ENCODE assay signal across 9 cellular contexts in the genomic region with DNA sequence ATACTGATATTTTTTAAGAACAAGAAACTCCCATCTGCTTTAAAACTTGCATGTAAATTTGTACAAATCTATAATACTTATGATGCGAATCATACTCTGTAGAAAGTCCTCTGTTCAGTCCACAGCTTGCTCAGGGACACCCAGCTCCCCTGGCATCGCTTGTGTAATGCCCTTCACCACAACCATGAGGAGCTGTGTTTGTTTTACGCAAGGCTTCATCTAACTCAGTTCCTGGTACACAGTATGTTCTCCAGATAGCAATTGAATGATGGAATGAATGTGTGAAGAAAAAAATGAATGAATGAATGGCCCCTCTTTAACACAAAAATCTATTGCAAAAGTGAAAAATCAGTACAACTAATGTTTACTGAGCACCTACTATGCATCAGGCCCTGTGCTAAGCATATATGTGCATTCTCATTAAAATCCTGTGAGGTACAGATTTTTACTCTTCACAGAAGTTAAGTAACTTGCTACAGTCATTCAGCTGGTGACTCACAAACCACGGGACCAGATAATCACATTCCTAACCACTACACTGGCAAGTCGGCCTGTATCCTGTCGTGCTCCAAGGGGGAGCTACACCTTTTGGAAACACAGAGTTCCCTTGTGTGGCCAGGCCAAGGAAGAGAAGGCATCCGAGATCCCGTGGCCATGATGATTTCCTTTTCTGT. TPM values are rescaled to one million over a fixed set of nuclear protein-coding genes. Genes with fewer than 3 reads are reported as not detected.
DNase-seq lines count a peak whose midpoint lies in the region; ATAC-seq and TF ChIP-seq lines count a peak whose summit lies in the region.
"Had no signal": no experiment of that assay in that cellular context is flagged by ENCODE, and none has a peak within 500 bp of the region (broad histone marks: within the 10 kb centered on the region; RNA-seq: fewer than 3 reads in every experiment).

No MANE protein-coding gene starts in this region.

- H3K4me3 Mint-ChIP-seq in endothelial cell (ENCODE audit: unreplicated experiment) = no peak overlapping the region
- H3K4me3 Mint-ChIP-seq in nephron = no peak overlapping the region

- H3K9me3 Mint-ChIP-seq in endothelial cell (ENCODE audit: unreplicated experiment) (no peaks in the 10 kb centered on the region), nephron (no peaks in the 10 kb centered on the region)

- H3K79me2 ChIP-seq in PC-3 (ENCODE audit: low read length) = no peaks in the 10 kb centered on the region

- peak; percentile 97 for ATAC-seq in PC-3
- ATAC-seq in HG02610 (IDR thresholded peaks at IDR 0.05; ENCODE audit: unreplicated experiment) = no peak

- TF ChIP-seq CTCF in PC-3 (conservative IDR thresholded peaks at IDR 0.05; ENCODE audit: low read depth, low read length) = no peak
- TF ChIP-seq CTCF in endothelial cell (IDR thresholded peaks at IDR 0.05; ENCODE audit: unreplicated experiment) = no peak
- TF ChIP-seq CTCF in nephron (IDR thresholded peaks at IDR 0.05; ENCODE audit: unreplicated experiment in 3 of 3) = no peak

- H3K9ac ChIP-seq in PC-3 (ENCODE audit: low read length) = peak overlapping the region; percentile 9; the same call in 1 of the 2 replicates

- BruUV-seq in PC-3 (replicated peaks; lab: Mats Ljungman, UMichigan) = no TSS peak

- H3K27me3 ChIP-seq in PC-3 (ENCODE audit: low read length) = no peaks in the 10 kb centered on the region

- no peaks in the 10 kb centered on the region for H4K20me1 ChIP-seq in PC-3 (ENCODE audit: low read length)

- peak overlapping the region; percentile 75 for H2AFZ ChIP-seq in PC-3 (ENCODE audit: low read length)

- 0 out of 2 replicates have a peak, but pooled peaks cover under 1% of the 10 kb centered on the region for H3K9me2 ChIP-seq in PC-3 (replicated peaks; ENCODE audit: low read length)

- peak overlapping the region; percentile 27 for H3K4me3 ChIP-seq in PC-3 (ENCODE audit: low read length)

- intact Hi-C loops in PC-3 (cut with micrococcal nuclease) = loop anchor here (2.0 to 10.0 kb wide), 4 partner anchors 137 to 368 kb away; no protein-coding TSS in a partner anchor

- H3K4me2 ChIP-seq in PC-3 (ENCODE audit: low read length) = peak overlapping the region; percentile 62

- CTCF ChIA-PET in PC-3 (lab: Charles Lee) = interaction anchor here (0.6 to 1.7 kb wide), 11 partner anchors 11 to 682 kb away, joined by 3 to 13 read pairs (median 3); no protein-coding TSS in a partner anchor

- peaks cover 6% of the 10 kb centered on the region for H3K27me3 Mint-ChIP-seq in endothelial cell (ENCODE audit: unreplicated experiment)
- H3K27me3 Mint-ChIP-seq in nephron (ENCODE audit: low read depth) = no peaks in the 10 kb centered on the region

- H3K27ac ChIP-seq in PC-3 (ENCODE audit: low read length) = peak overlapping the region; percentile 76

- peaks cover 80% of the 10 kb centered on the region for H3K4me1 Mint-ChIP-seq in endothelial cell (ENCODE audit: unreplicated experiment)
- peaks cover 47% of the 10 kb centered on the region for H3K4me1 Mint-ChIP-seq in nephron

- H3K27ac Mint-ChIP-seq in endothelial cell (ENCODE audit: unreplicated experiment) (peak overlapping the region; percentile 70), nephron (peak overlapping the region in 2 of 3 experiments; percentile 95 to 97)

- DNase-seq in GM04503 (ENCODE audit: low read depth) (peak; percentile 71), PC-3 (peak; percentile 97), endothelial cell (ENCODE audit: low spot score) (no peak), COR-L47 (lab: John Stamatoyannopoulos, UW) (no peak), NCI-H82 treated with DMSO at 0.1 percent for 48 hours (lab: John Stamatoyannopoulos, UW; ENCODE audit: unreplicated experiment) (no peak), NCI-H446 (lab: John Stamatoyannopoulos, UW) (no peak)
- DNase-seq: activated CD4-positive, CD25-positive, alpha-beta regulatory T cell had no signal

- H3K9me3 ChIP-seq in PC-3 (ENCODE audit: low read length) = no peaks in the 10 kb centered on the region

- peaks cover 9% of the 10 kb centered on the region for H3F3A ChIP-seq in PC-3 (ENCODE audit: low read length, unreplicated experiment)

- H3K36me3 ChIP-seq in PC-3 (ENCODE audit: low read depth, low read length) = no peaks in the 10 kb centered on the region

- POLR2A ChIA-PET in PC-3 (lab: Charles Lee; ENCODE audit: unreplicated experiment) = interaction anchor here (0.7 to 1.2 kb wide), 2 partner anchors 9 to 76 kb away, joined by 3 to 4 read pairs; no protein-coding TSS in a partner anchor

- H3K36me3 Mint-ChIP-seq in endothelial cell (ENCODE audit: low read depth, unreplicated experiment) (peaks cover 12% of the 10 kb centered on the region), nephron (ENCODE audit: low read depth) (no peaks in the 10 kb centered on the region)

- peaks cover 33% of the 10 kb centered on the region for H3K4me1 ChIP-seq in PC-3 (ENCODE audit: insufficient read depth, low read length)

RNA-seq across cellular contexts. Expression of a gene that starts 58.7 kb away (rescaled TPM):
- total RNA-seq in PC-3 (2014; rRNA removed) = 0.63 and 0.66 TPM in 2 replicates
- total RNA-seq in endothelial cell (ENCODE audit: unreplicated experiment) = 924 TPM

Comparison
In these comparisons a context has a peak if more than half of its experiments do, and no peak if none do; other contexts are left out.
1. DNase-seq: peak in GM04503 (single experiment) and PC-3 (single experiment); none in endothelial cell (single experiment), COR-L47 (single experiment), NCI-H82 treated with DMSO at 0.1 percent for 48 hours (single experiment) and NCI-H446 (0 of 2).
2. RNA of a gene that starts 58.7 kb away (total RNA-seq): 924 TPM in endothelial cell (single experiment); 0.63 to 0.66 TPM in PC-3; every median in the first group is over 100 times any median in the second.